In the genomic region with DNA sequence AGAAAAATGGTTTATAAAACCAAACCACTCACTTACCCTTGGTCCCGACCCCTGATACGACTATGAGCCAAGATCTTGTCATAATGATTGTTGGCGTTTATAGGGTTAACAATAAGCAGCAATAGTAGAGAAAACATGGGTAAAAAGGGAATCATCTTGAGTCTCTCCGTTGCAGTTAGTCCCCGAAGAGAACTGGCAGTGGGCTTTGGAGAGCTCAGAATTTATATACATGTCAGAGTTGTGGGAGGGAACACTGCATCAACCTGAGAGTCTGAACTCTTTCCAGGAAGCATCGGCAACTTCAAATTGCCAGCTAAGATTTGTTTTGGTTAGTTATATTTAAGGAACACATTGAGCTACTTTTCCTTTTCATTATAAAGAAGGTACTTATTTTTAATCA, we compare ENCODE assay signal across 11 cellular contexts. TPM values are rescaled to one million over a fixed set of nuclear protein-coding genes. Genes with fewer than 3 reads are reported as not detected.
DNase-seq lines count a peak whose midpoint lies in the region; ATAC-seq and TF ChIP-seq lines count a peak whose summit lies in the region.
"Had no signal": no experiment of that assay in that cellular context is flagged by ENCODE, and none has a peak within 500 bp of the region (broad histone marks: within the 10 kb centered on the region; RNA-seq: fewer than 3 reads in every experiment).

A gene with protein sequence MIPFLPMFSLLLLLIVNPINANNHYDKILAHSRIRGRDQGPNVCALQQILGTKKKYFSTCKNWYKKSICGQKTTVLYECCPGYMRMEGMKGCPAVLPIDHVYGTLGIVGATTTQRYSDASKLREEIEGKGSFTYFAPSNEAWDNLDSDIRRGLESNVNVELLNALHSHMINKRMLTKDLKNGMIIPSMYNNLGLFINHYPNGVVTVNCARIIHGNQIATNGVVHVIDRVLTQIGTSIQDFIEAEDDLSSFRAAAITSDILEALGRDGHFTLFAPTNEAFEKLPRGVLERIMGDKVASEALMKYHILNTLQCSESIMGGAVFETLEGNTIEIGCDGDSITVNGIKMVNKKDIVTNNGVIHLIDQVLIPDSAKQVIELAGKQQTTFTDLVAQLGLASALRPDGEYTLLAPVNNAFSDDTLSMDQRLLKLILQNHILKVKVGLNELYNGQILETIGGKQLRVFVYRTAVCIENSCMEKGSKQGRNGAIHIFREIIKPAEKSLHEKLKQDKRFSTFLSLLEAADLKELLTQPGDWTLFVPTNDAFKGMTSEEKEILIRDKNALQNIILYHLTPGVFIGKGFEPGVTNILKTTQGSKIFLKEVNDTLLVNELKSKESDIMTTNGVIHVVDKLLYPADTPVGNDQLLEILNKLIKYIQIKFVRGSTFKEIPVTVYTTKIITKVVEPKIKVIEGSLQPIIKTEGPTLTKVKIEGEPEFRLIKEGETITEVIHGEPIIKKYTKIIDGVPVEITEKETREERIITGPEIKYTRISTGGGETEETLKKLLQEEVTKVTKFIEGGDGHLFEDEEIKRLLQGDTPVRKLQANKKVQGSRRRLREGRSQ (minus strand): TSS at position 197 of the 400 bp plus-strand sequence. CDS start 42 bp downstream, at position 155.

- H3K27ac ChIP-seq in muscle layer of duodenum (ENCODE audit: low read length) (no peak within 1 kb of the TSS), transverse colon (peak within 1 kb of the TSS in 2 of 4 donors; percentile 22 to 33)

- no peak for TF ChIP-seq POLR2A in transverse colon (IDR thresholded peaks at IDR 0.05)

- H3K9me3 ChIP-seq in muscle layer of duodenum (ENCODE audit: control insufficient read depth in 1 of 2, low read length in 2 of 2) (no peaks in the 10 kb centered on the region), transverse colon (no peaks in the 10 kb centered on the region)

- H3K4me1 ChIP-seq in muscle layer of duodenum (ENCODE audit: control insufficient read depth in 1 of 2, insufficient read depth in 2 of 2, low read length in 2 of 2) (peaks cover 0 to 5% of the 10 kb centered on the region in 2 donors), transverse colon (no peaks in the 10 kb centered on the region)

- in situ Hi-C loops in transverse colon (cut with MboI; ENCODE audit: low pct_ligation_motif_present in 1 of 4, low pct_unique_long_range_greater_than_20kb in 1 of 4, low sequenced_read_pairs in 3 of 4): no loop called here
- in situ Hi-C loops in GM13976 (cut with MboI; ENCODE audit: low sequenced_read_pairs, unreplicated experiment): loop anchor here (25.0 kb wide), 1 partner anchor 486 kb away; a partner anchor contains a TSS

- H3K27me3 ChIP-seq in muscle layer of duodenum (ENCODE audit: low read depth, low read length) (no peaks in the 10 kb centered on the region), transverse colon (no peaks in the 10 kb centered on the region)

- WGBS in transverse colon (ENCODE audit: low coverage in 1 of 2), 2 donors: 20 to 28% methylated on average over 6 of the region's 6 CpGs

- TF ChIP-seq EP300 in transverse colon (IDR thresholded peaks at IDR 0.05; ENCODE audit: low read depth): no peak

- peak within 1 kb of the TSS; percentile 65 for H3K4me3 ChIP-seq in fibroblast of pulmonary artery (replicated peaks; ENCODE audit: low read depth, low read length)
- peak within 1 kb of the TSS; percentile 5 to 61 for H3K4me3 ChIP-seq in muscle layer of duodenum (ENCODE audit: low read depth in 1 of 2, low read length in 2 of 2)
- H3K4me3 ChIP-seq in transverse colon: peak within 1 kb of the TSS in 2 of 4 donors; percentile 4 to 33

- peak; percentile 87 for DNase-seq in fibroblast of pulmonary artery (ENCODE audit: low read depth)
- no peak for DNase-seq in transverse colon
- DNase-seq in GM13976 (ENCODE audit: low spot score): no peak
- DNase-seq: activated naive CD4-positive, alpha-beta T cell; EL; NCI-H187 treated with DMSO at 0.1 percent for 48 hours had no signal

- H3K36me3 ChIP-seq in muscle layer of duodenum (ENCODE audit: control insufficient read depth in 1 of 2, insufficient read depth in 2 of 2, low read length in 2 of 2) (no peaks in the 10 kb centered on the region), transverse colon (no peaks in the 10 kb centered on the region)

- intact Hi-C loops in transverse colon (cut with DNase I; ENCODE audit: low total_unique reads): no loop called here

- ATAC-seq in SK-N-SH treated with all-trans-retinoic acid at 6 μM for 48 hours (peak; percentile 65), GM21423 (IDR thresholded peaks at IDR 0.05; ENCODE audit: unreplicated experiment) (no peak), GM21723 (IDR thresholded peaks at IDR 0.05; ENCODE audit: unreplicated experiment) (no peak), HG03469 (IDR thresholded peaks at IDR 0.05; ENCODE audit: unreplicated experiment) (no peak)

- no peak for TF ChIP-seq CTCF in fibroblast of pulmonary artery (IDR thresholded peaks at IDR 0.05; ENCODE audit: low read length, missing control alignments)
- TF ChIP-seq CTCF in transverse colon (IDR thresholded peaks at IDR 0.05): no peak
- no peak for TF ChIP-seq CTCF in GM13976 (IDR thresholded peaks at IDR 0.05; ENCODE audit: borderline replicate concordance, control extremely low read depth, extremely low read depth, insufficient read depth, missing control alignments)

TF ChIP-seq in SK-N-SH treated with all-trans-retinoic acid at 6 μM for 48 hours, 23 proteins besides CTCF, POLR2A, EP300 and RAD21:
- TF ChIP-seq ZNF565 (CRISPR knock-in tag; conservative IDR thresholded peaks at IDR 0.05; ENCODE audit: low read depth) (no peak), ZFP3 (CRISPR knock-in tag; IDR thresholded peaks at IDR 0.05) (no peak), OSR1 (CRISPR knock-in tag; IDR thresholded peaks at IDR 0.05) (no peak), BACH2 (CRISPR knock-in tag; IDR thresholded peaks at IDR 0.05; ENCODE audit: borderline replicate concordance) (no peak), GLIS3 (CRISPR knock-in tag; IDR thresholded peaks at IDR 0.05) (no peak), ZC3H10 (CRISPR knock-in tag; IDR thresholded peaks at IDR 0.05) (no peak), TOX (CRISPR knock-in tag; IDR thresholded peaks at IDR 0.05; ENCODE audit: borderline replicate concordance) (no peak)
- TF ChIP-seq, protein P1, sequence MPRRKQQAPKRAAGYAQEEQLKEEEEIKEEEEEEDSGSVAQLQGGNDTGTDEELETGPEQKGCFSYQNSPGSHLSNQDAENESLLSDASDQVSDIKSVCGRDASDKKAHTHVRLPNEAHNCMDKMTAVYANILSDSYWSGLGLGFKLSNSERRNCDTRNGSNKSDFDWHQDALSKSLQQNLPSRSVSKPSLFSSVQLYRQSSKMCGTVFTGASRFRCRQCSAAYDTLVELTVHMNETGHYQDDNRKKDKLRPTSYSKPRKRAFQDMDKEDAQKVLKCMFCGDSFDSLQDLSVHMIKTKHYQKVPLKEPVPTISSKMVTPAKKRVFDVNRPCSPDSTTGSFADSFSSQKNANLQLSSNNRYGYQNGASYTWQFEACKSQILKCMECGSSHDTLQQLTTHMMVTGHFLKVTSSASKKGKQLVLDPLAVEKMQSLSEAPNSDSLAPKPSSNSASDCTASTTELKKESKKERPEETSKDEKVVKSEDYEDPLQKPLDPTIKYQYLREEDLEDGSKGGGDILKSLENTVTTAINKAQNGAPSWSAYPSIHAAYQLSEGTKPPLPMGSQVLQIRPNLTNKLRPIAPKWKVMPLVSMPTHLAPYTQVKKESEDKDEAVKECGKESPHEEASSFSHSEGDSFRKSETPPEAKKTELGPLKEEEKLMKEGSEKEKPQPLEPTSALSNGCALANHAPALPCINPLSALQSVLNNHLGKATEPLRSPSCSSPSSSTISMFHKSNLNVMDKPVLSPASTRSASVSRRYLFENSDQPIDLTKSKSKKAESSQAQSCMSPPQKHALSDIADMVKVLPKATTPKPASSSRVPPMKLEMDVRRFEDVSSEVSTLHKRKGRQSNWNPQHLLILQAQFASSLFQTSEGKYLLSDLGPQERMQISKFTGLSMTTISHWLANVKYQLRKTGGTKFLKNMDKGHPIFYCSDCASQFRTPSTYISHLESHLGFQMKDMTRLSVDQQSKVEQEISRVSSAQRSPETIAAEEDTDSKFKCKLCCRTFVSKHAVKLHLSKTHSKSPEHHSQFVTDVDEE (CRISPR knock-in tag; IDR thresholded peaks at IDR 0.05): no peak
- TF ChIP-seq, protein P2, sequence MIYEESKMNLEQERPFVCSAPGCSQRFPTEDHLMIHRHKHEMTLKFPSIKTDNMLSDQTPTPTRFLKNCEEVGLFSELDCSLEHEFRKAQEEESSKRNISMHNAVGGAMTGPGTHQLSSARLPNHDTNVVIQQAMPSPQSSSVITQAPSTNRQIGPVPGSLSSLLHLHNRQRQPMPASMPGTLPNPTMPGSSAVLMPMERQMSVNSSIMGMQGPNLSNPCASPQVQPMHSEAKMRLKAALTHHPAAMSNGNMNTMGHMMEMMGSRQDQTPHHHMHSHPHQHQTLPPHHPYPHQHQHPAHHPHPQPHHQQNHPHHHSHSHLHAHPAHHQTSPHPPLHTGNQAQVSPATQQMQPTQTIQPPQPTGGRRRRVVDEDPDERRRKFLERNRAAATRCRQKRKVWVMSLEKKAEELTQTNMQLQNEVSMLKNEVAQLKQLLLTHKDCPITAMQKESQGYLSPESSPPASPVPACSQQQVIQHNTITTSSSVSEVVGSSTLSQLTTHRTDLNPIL (CRISPR knock-in tag; IDR thresholded peaks at IDR 0.05; ENCODE audit: low read depth): no peak

RNA-seq across cellular contexts. Expression of the gene that starts here (rescaled TPM):
- 10 to 100 TPM in 3 of 4 donors, 1 to 10 TPM in 1; 8.3 to 28.7 (median 16.5) TPM for total RNA-seq in transverse colon
